Comparison of ENCODE assay signal across 8 cellular contexts in the genomic region with DNA sequence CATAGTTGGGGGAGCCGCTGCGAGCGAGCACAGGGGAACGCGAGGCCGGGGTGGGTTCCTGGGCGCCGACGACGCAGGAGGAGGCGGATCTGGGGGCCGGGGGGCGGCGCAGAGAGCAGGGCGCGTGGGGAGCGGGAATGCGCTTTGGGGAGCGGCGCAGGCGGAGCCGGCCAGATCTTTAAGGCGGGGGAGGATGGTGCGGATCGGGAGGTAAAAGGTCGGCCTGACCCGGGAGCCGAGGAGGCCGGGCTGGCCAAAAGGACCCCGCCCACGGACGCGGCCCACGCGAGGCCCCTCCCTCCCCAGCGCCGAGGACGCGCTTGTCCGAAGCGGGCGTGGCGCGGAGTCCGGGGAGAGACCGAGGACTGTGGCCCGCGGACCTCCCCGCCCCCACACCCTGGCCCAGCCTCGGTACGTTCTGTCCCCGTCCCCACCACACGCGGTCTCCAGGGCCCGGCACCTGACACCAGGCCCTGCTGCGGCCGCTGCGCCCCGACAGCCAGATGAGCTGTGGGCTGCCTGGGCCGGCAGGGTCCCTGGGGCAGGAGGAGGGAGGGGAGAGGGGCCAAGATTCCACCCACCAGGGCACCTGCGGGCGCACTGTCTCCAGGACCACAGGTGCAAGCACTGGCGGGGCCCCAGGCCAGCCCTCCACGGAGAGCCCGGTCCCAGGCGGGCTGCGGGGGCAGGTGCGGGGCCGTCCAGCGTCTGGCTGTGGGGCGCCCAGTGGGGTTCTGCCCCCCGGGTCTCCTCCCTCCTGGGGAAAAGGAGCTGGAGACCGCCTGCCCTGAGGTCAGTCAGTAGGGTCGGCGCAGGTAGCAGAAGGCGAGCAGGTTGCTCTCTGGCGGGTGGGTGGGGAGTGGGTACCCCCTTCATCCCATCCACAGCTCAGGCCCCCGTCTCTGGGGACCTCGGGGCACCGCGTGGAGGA. TPM values are rescaled to one million over a fixed set of nuclear protein-coding genes. Genes with fewer than 3 reads are reported as not detected.
DNase-seq lines count a peak whose midpoint lies in the region; ATAC-seq lines count a peak whose summit lies in the region.

No MANE protein-coding gene starts in this region.

- H3K36me3 ChIP-seq in BLaER1 (no peaks in the 10 kb centered on the region), endocrine pancreas (ENCODE audit: control insufficient read depth, insufficient read depth, low read length) (no peaks in the 10 kb centered on the region), mesodermal cell (ENCODE audit: control insufficient read depth, insufficient read depth, low read length) (no peaks in the 10 kb centered on the region)

- H3K4me3 ChIP-seq in BLaER1: peak overlapping the region; percentile 63
- no peak overlapping the region for H3K4me3 ChIP-seq in endocrine pancreas (ENCODE audit: control insufficient read depth, insufficient read depth, low read length)
- H3K4me3 ChIP-seq in mesodermal cell (ENCODE audit: extremely low read depth, insufficient read depth, low read length, poor library complexity, severe bottlenecking): peak overlapping the region; percentile 42

- H3K4me1 ChIP-seq in BLaER1: peaks cover 56% of the 10 kb centered on the region
- H3K4me1 ChIP-seq in endocrine pancreas (ENCODE audit: control insufficient read depth, insufficient read depth, low read length): no peaks in the 10 kb centered on the region
- H3K4me1 ChIP-seq in mesodermal cell (ENCODE audit: control insufficient read depth, insufficient read depth, low read length, poor library complexity, severe bottlenecking): peaks cover 11% of the 10 kb centered on the region

- H3K27ac ChIP-seq in BLaER1: peak overlapping the region; percentile 77
- no peak overlapping the region for H3K27ac ChIP-seq in mesodermal cell (ENCODE audit: low read depth, low read length, severe bottlenecking)

- H3K27ac Mint-ChIP-seq in stimulated activated effector memory CD8-positive, alpha-beta T cell treated with anti-CD3 and anti-CD28 coated beads, Interleukin-12 subunit alpha, Interleukin-12 subunit beta, amount 100 ng/mL, for 72 hours: no peak overlapping the region

- H3K9ac ChIP-seq in BLaER1 (peak overlapping the region; percentile 70), endocrine pancreas (ENCODE audit: control insufficient read depth, insufficient read depth, low read length) (peak overlapping the region; percentile 19)

- peak; percentile 73 for DNase-seq in activated CD4-positive, CD25-positive, alpha-beta regulatory T cell treated with anti-CD3 and anti-CD28 coated beads, Interleukin-2, amount 50 U/mL, for 72 hours
- peak in 1 of 2 donors; percentile 41 for DNase-seq in stimulated activated effector memory CD8-positive, alpha-beta T cell treated with anti-CD3 and anti-CD28 coated beads, Interleukin-12 subunit alpha, Interleukin-12 subunit beta, amount 100 ng/mL, for 72 hours (ENCODE audit: low spot score in 2 of 2)
- no peak for DNase-seq in NCI-H187 (lab: John Stamatoyannopoulos, UW)

- ATAC-seq in GM19395 (IDR thresholded peaks at IDR 0.05; ENCODE audit: unreplicated experiment) (peak; percentile 26), HG03571 (IDR thresholded peaks at IDR 0.05; ENCODE audit: unreplicated experiment) (peak; percentile 13)
- ATAC-seq in stimulated activated effector memory CD8-positive, alpha-beta T cell treated with anti-CD3 and anti-CD28 coated beads, Interleukin-12 subunit alpha, Interleukin-12 subunit beta, amount 100 ng/mL, for 72 hours: peak; percentile 62

- H3K27me3 ChIP-seq in BLaER1: peaks cover 21% of the 10 kb centered on the region
- H3K27me3 ChIP-seq in endocrine pancreas (ENCODE audit: control insufficient read depth, insufficient read depth, low read length): no peaks in the 10 kb centered on the region

- no peaks in the 10 kb centered on the region for H3K9me3 ChIP-seq in BLaER1
- no peaks in the 10 kb centered on the region for H3K9me3 ChIP-seq in endocrine pancreas (ENCODE audit: control insufficient read depth, low read length)
- H3K9me3 ChIP-seq in mesodermal cell (ENCODE audit: control insufficient read depth, low read length): no peaks in the 10 kb centered on the region

- peak overlapping the region; percentile 98 for H3K4me2 ChIP-seq in BLaER1

- H3K36me3 Mint-ChIP-seq in stimulated activated effector memory CD8-positive, alpha-beta T cell treated with anti-CD3 and anti-CD28 coated beads, Interleukin-12 subunit alpha, Interleukin-12 subunit beta, amount 100 ng/mL, for 72 hours: peaks cover 65% of the 10 kb centered on the region

- H3K9me3 Mint-ChIP-seq in stimulated activated effector memory CD8-positive, alpha-beta T cell treated with anti-CD3 and anti-CD28 coated beads, Interleukin-12 subunit alpha, Interleukin-12 subunit beta, amount 100 ng/mL, for 72 hours: no peaks in the 10 kb centered on the region

- H3K4me3 Mint-ChIP-seq in stimulated activated effector memory CD8-positive, alpha-beta T cell treated with anti-CD3 and anti-CD28 coated beads, Interleukin-12 subunit alpha, Interleukin-12 subunit beta, amount 100 ng/mL, for 72 hours: no peak overlapping the region

- H3K4me1 Mint-ChIP-seq in stimulated activated effector memory CD8-positive, alpha-beta T cell treated with anti-CD3 and anti-CD28 coated beads, Interleukin-12 subunit alpha, Interleukin-12 subunit beta, amount 100 ng/mL, for 72 hours: peaks cover 42% of the 10 kb centered on the region

- peaks cover 51% of the 10 kb centered on the region for H4K20me1 ChIP-seq in BLaER1

- 10% methylated on average over 45 to 68 of the region's 81 CpGs for WGBS in mesodermal cell (ENCODE audit: insufficient coverage in 2 of 2), 2 experiments

RNA-seq across cellular contexts. Expression of gene PIM3, which starts 10.9 kb away (rescaled TPM):
- 33.9 TPM for polyA plus RNA-seq in mesodermal cell (2013, experiment 1 of 2)
- 25.2 TPM for polyA plus RNA-seq in mesodermal cell (2013, experiment 2 of 2)

RNA-seq across cellular contexts. Expression of gene IL17REL, which starts 41.1 kb away (rescaled TPM):
- not detected for polyA plus RNA-seq in mesodermal cell (2013, experiment 1 of 2)
- not detected for polyA plus RNA-seq in mesodermal cell (2013, experiment 2 of 2)

RNA-seq across cellular contexts. Expression of gene CRELD2, which starts 53.1 kb away (rescaled TPM):
- polyA plus RNA-seq in mesodermal cell (2013, experiment 1 of 2): 36.2 TPM
- 30.3 TPM for polyA plus RNA-seq in mesodermal cell (2013, experiment 2 of 2)

RNA-seq across cellular contexts. Expression of gene ALG12, which starts 53.3 kb away (rescaled TPM):
- polyA plus RNA-seq in mesodermal cell (2013, experiment 1 of 2): 16.7 TPM
- 12.9 TPM for polyA plus RNA-seq in mesodermal cell (2013, experiment 2 of 2)
